ENCODE assay signal across 2 cellular contexts in the genomic region with DNA sequence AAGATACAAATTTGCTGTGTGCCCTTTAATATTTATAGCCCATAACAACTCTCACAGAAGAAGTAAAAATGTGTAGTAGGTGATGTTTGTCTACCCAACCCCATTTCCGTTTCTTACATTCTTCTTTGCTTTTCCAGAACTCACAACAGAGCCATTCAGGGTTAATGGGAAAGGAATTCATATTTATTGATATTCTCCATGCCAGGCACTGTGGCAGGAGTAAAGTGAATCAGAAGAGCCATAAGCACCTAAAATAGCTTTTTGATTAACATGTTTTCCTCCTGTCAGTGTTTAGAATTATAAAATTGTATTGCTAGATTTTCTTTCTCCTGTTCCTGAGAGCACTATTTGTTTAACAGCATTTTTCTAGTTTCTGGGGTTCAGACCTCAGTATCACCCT.
A peak's percentile ranks its signal among the peaks of the same experiment; 100 is the strongest.
TF ChIP-seq lines count a peak whose summit lies in the region.

No MANE protein-coding gene starts in this region.

TF ChIP-seq in HEK293, 187 proteins besides CTCF, POLR2A, EP300 and RAD21 (continued from another document):
- TF ChIP-seq ZNF169 (tag by site-specific recombination; IDR thresholded peaks at IDR 0.05) (no peak), ZNF24 (tag by site-specific recombination; IDR thresholded peaks at IDR 0.05) (no peak), ZFP41 (tag by site-specific recombination; IDR thresholded peaks at IDR 0.05; ENCODE audit: borderline replicate concordance) (no peak), ZNF174 (tag by site-specific recombination; IDR thresholded peaks at IDR 0.05) (no peak), ZNF514 (tag by site-specific recombination; IDR thresholded peaks at IDR 0.05) (no peak), ZNF600 (tag by site-specific recombination; IDR thresholded peaks at IDR 0.05) (no peak), YY2 (tag by site-specific recombination; IDR thresholded peaks at IDR 0.05) (no peak), ZNF223 (tag by site-specific recombination; IDR thresholded peaks at IDR 0.05) (no peak), ZBTB17 (tag by site-specific recombination; IDR thresholded peaks at IDR 0.05) (no peak), ZNF610 (tag by site-specific recombination; IDR thresholded peaks at IDR 0.05; ENCODE audit: borderline replicate concordance) (no peak), ZNF548 (tag by site-specific recombination; IDR thresholded peaks at IDR 0.05) (no peak), ZNF529 (tag by site-specific recombination; IDR thresholded peaks at IDR 0.05; ENCODE audit: insufficient replicate concordance) (no peak), KLF10 (tag by site-specific recombination; IDR thresholded peaks at IDR 0.05) (no peak)
- TF ChIP-seq, protein P1, sequence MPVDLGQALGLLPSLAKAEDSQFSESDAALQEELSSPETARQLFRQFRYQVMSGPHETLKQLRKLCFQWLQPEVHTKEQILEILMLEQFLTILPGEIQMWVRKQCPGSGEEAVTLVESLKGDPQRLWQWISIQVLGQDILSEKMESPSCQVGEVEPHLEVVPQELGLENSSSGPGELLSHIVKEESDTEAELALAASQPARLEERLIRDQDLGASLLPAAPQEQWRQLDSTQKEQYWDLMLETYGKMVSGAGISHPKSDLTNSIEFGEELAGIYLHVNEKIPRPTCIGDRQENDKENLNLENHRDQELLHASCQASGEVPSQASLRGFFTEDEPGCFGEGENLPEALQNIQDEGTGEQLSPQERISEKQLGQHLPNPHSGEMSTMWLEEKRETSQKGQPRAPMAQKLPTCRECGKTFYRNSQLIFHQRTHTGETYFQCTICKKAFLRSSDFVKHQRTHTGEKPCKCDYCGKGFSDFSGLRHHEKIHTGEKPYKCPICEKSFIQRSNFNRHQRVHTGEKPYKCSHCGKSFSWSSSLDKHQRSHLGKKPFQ (tag by site-specific recombination; IDR thresholded peaks at IDR 0.05) = no peak
- TF ChIP-seq, protein P2, sequence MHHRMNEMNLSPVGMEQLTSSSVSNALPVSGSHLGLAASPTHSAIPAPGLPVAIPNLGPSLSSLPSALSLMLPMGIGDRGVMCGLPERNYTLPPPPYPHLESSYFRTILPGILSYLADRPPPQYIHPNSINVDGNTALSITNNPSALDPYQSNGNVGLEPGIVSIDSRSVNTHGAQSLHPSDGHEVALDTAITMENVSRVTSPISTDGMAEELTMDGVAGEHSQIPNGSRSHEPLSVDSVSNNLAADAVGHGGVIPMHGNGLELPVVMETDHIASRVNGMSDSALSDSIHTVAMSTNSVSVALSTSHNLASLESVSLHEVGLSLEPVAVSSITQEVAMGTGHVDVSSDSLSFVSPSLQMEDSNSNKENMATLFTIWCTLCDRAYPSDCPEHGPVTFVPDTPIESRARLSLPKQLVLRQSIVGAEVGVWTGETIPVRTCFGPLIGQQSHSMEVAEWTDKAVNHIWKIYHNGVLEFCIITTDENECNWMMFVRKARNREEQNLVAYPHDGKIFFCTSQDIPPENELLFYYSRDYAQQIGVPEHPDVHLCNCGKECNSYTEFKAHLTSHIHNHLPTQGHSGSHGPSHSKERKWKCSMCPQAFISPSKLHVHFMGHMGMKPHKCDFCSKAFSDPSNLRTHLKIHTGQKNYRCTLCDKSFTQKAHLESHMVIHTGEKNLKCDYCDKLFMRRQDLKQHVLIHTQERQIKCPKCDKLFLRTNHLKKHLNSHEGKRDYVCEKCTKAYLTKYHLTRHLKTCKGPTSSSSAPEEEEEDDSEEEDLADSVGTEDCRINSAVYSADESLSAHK (tag by site-specific recombination; IDR thresholded peaks at IDR 0.05) = no peak
- TF ChIP-seq, protein P3, sequence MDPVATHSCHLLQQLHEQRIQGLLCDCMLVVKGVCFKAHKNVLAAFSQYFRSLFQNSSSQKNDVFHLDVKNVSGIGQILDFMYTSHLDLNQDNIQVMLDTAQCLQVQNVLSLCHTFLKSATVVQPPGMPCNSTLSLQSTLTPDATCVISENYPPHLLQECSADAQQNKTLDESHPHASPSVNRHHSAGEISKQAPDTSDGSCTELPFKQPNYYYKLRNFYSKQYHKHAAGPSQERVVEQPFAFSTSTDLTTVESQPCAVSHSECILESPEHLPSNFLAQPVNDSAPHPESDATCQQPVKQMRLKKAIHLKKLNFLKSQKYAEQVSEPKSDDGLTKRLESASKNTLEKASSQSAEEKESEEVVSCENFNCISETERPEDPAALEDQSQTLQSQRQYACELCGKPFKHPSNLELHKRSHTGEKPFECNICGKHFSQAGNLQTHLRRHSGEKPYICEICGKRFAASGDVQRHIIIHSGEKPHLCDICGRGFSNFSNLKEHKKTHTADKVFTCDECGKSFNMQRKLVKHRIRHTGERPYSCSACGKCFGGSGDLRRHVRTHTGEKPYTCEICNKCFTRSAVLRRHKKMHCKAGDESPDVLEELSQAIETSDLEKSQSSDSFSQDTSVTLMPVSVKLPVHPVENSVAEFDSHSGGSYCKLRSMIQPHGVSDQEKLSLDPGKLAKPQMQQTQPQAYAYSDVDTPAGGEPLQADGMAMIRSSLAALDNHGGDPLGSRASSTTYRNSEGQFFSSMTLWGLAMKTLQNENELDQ (tag by site-specific recombination; IDR thresholded peaks at IDR 0.05; ENCODE audit: low read depth) = no peak

TF ChIP-seq in SK-N-SH treated with all-trans-retinoic acid at 6 μM for 48 hours, 23 proteins besides CTCF, POLR2A, EP300 and RAD21 (continued from another document):
- TF ChIP-seq, protein P4, sequence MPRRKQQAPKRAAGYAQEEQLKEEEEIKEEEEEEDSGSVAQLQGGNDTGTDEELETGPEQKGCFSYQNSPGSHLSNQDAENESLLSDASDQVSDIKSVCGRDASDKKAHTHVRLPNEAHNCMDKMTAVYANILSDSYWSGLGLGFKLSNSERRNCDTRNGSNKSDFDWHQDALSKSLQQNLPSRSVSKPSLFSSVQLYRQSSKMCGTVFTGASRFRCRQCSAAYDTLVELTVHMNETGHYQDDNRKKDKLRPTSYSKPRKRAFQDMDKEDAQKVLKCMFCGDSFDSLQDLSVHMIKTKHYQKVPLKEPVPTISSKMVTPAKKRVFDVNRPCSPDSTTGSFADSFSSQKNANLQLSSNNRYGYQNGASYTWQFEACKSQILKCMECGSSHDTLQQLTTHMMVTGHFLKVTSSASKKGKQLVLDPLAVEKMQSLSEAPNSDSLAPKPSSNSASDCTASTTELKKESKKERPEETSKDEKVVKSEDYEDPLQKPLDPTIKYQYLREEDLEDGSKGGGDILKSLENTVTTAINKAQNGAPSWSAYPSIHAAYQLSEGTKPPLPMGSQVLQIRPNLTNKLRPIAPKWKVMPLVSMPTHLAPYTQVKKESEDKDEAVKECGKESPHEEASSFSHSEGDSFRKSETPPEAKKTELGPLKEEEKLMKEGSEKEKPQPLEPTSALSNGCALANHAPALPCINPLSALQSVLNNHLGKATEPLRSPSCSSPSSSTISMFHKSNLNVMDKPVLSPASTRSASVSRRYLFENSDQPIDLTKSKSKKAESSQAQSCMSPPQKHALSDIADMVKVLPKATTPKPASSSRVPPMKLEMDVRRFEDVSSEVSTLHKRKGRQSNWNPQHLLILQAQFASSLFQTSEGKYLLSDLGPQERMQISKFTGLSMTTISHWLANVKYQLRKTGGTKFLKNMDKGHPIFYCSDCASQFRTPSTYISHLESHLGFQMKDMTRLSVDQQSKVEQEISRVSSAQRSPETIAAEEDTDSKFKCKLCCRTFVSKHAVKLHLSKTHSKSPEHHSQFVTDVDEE (CRISPR knock-in tag; IDR thresholded peaks at IDR 0.05) = no peak
- TF ChIP-seq ISL1 (CRISPR knock-in tag; IDR thresholded peaks at IDR 0.05) = peak; percentile 53
